ENCODE assay signal across 22 cellular contexts in the genomic region with DNA sequence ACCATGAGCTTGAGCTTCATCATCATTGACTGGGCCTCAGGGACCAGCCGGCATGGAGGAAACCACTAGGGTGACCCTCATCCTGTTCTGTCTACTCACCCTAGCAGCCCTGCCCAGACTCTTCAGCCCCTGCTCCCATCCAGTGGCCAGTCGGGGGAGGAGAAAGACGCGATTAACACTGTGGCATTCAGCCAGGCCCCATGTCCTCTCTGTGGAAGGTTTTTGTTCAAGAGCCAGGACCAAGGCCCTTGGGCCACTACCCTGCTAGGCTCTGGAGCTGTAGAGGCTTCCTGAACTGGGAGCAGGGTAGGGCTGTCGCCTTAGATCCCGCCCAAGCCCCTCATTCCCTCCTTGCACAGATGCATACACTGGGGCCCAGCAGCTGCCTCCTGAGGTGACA. TPM values are rescaled to one million over a fixed set of nuclear protein-coding genes. Genes with fewer than 3 reads are reported as not detected.
DNase-seq lines count a peak whose midpoint lies in the region; ATAC-seq and TF ChIP-seq lines count a peak whose summit lies in the region.
"Had no signal": no experiment of that assay in that cellular context is flagged by ENCODE, and none has a peak within 500 bp of the region (broad histone marks: within the 10 kb centered on the region; RNA-seq: fewer than 3 reads in every experiment).

No MANE protein-coding gene starts in this region.

- TF ChIP-seq CTCF in dorsolateral prefrontal cortex (IDR thresholded peaks at IDR 0.05 in 54 of 56, conservative IDR thresholded peaks at IDR 0.05 in 2 of 56; ENCODE audit: low read depth in 1 of 56, partially characterized antibody in 56 of 56) (no peak), neural progenitor cell (IDR thresholded peaks at IDR 0.05) (no peak)

- H3K4me3 Mint-ChIP-seq in T-helper 17 cell (peak overlapping the region; percentile 19), neural progenitor cell (no peak overlapping the region)
- H3K4me3 Mint-ChIP-seq in activated CD4-positive, alpha-beta memory T cell treated with anti-CD3 and anti-CD28 coated beads, Interleukin-2, amount 10 ng/mL, durations not matched to agents 7 days and 5 days, result no peak overlapping the region
- H3K4me3 Mint-ChIP-seq: GM23338, IgD-negative memory B cell had no signal

- intact Hi-C loops in dorsolateral prefrontal cortex (cut with DNase I), result no loop called here

- no peaks in the 10 kb centered on the region for H3K79me2 ChIP-seq in neural progenitor cell (ENCODE audit: low read depth)

- POLR2A ChIA-PET in activated CD4-positive, alpha-beta memory T cell treated with anti-CD3 and anti-CD28 coated beads, Interleukin-2, amount 10 ng/mL, durations not matched to agents 7 days and 5 days (lab: Charles Lee), result interaction anchor here (0.7 to 1.4 kb wide), 4 partner anchors 8 to 117 kb away, joined by 3 to 4 read pairs (median 4); no protein-coding TSS in a partner anchor

- CTCF ChIA-PET in activated CD4-positive, alpha-beta memory T cell treated with anti-CD3 and anti-CD28 coated beads, Interleukin-2, amount 10 ng/mL, durations not matched to agents 7 days and 5 days (lab: Charles Lee), result interaction anchor here (1.0 to 5.5 kb wide), 4 partner anchors 26 to 100 kb away, joined by 3 to 56 read pairs (median 12); no protein-coding TSS in a partner anchor

- H3K27me3 Mint-ChIP-seq in T-helper 17 cell (no peaks in the 10 kb centered on the region), neural progenitor cell (ENCODE audit: insufficient read depth, low read depth) (peaks cover 9% of the 10 kb centered on the region)
- H3K27me3 Mint-ChIP-seq in activated CD4-positive, alpha-beta memory T cell treated with anti-CD3 and anti-CD28 coated beads, Interleukin-2, amount 10 ng/mL, durations not matched to agents 7 days and 5 days, result peaks cover 11% of the 10 kb centered on the region

- peak overlapping the region in 31 of 59 donors; percentile 4 to 80 (median 57) for H3K27ac ChIP-seq in dorsolateral prefrontal cortex
- H3K27ac ChIP-seq in neural progenitor cell, result no peak overlapping the region

- no peak for DNase-seq in T-helper 17 cell
- DNase-seq in dorsolateral prefrontal cortex, result no peak
- no peak for DNase-seq in neural progenitor cell (ENCODE audit: low spot score)
- no peak for DNase-seq in central memory CD4-positive, alpha-beta T cell
- no peak for DNase-seq in activated CD4-positive, alpha-beta memory T cell treated with anti-CD3 and anti-CD28 coated beads, Interleukin-2, amount 10 ng/mL, durations not matched to agents 7 days and 5 days
- DNase-seq: ACHN; C1 segment of cervical spinal cord; DMS79 treated with DMSO at 0.1 percent for 48 hours; MM.1S; NCI-H1092 treated with DMSO at 0.1 percent for 48 hours; NCI-H2081; NCI-H510A; NCI-H748 treated with DMSO at 0.1 percent for 48 hours; NK-92 treated with Interleukin-12 subunit alpha and Interleukin-12 subunit beta, amount 100 ng/mL, for 24 hours; SHP77; SK-N-SH had no signal

- no peaks in the 10 kb centered on the region for H3K9me3 ChIP-seq in T-helper 17 cell (ENCODE audit: control insufficient read depth, low read length, poor library complexity, severe bottlenecking)
- no peaks in the 10 kb centered on the region for H3K9me3 ChIP-seq in neural progenitor cell (ENCODE audit: low read depth)
- H3K9me3 ChIP-seq: SK-N-SH had no signal

- no peak overlapping the region for H2AFZ ChIP-seq in neural progenitor cell (replicated peaks)
- H2AFZ ChIP-seq: GM23338 had no signal

- H3K9me3 Mint-ChIP-seq in neural progenitor cell, result no peaks in the 10 kb centered on the region
- H3K9me3 Mint-ChIP-seq in activated CD4-positive, alpha-beta memory T cell treated with anti-CD3 and anti-CD28 coated beads, Interleukin-2, amount 10 ng/mL, durations not matched to agents 7 days and 5 days, result no peaks in the 10 kb centered on the region
- H3K9me3 Mint-ChIP-seq: GM23338, IgD-negative memory B cell had no signal

- no peak for ATAC-seq in T-helper 17 cell
- no peak for ATAC-seq in HG03025 (IDR thresholded peaks at IDR 0.05; ENCODE audit: low FRiP score, unreplicated experiment)
- ATAC-seq: GM23338, HCT116 had no signal

- no peaks in the 10 kb centered on the region for H3K4me1 ChIP-seq in neural progenitor cell

- H3F3A ChIP-seq in neural progenitor cell (ENCODE audit: low read depth), result no peaks in the 10 kb centered on the region

- H3K4me3 ChIP-seq in dorsolateral prefrontal cortex, result no peak overlapping the region
- H3K4me3 ChIP-seq in neural progenitor cell, result no peak overlapping the region
- H3K4me3 ChIP-seq: GM23338 had no signal

- H3K27me3 ChIP-seq in dorsolateral prefrontal cortex, result no peaks in the 10 kb centered on the region
- H3K27me3 ChIP-seq in neural progenitor cell, result peaks cover 4% of the 10 kb centered on the region

- H3K36me3 ChIP-seq in neural progenitor cell, result no peaks in the 10 kb centered on the region

- no peak overlapping the region for H3K9ac ChIP-seq in neural progenitor cell
- H3K9ac ChIP-seq: SK-N-SH had no signal

- peaks cover 8% of the 10 kb centered on the region for H3K4me1 Mint-ChIP-seq in T-helper 17 cell
- H3K4me1 Mint-ChIP-seq in neural progenitor cell, result peaks cover 20% of the 10 kb centered on the region
- peaks cover 5% of the 10 kb centered on the region for H3K4me1 Mint-ChIP-seq in activated CD4-positive, alpha-beta memory T cell treated with anti-CD3 and anti-CD28 coated beads, Interleukin-2, amount 10 ng/mL, durations not matched to agents 7 days and 5 days
- H3K4me1 Mint-ChIP-seq: GM23338, IgD-negative memory B cell had no signal

- no peaks in the 10 kb centered on the region for H4K20me1 ChIP-seq in neural progenitor cell (ENCODE audit: low read depth)

- H3K36me3 Mint-ChIP-seq in T-helper 17 cell (ENCODE audit: low read depth) (no peaks in the 10 kb centered on the region), neural progenitor cell (no peaks in the 10 kb centered on the region)
- H3K36me3 Mint-ChIP-seq in activated CD4-positive, alpha-beta memory T cell treated with anti-CD3 and anti-CD28 coated beads, Interleukin-2, amount 10 ng/mL, durations not matched to agents 7 days and 5 days (ENCODE audit: low read depth), result no peaks in the 10 kb centered on the region
- H3K36me3 Mint-ChIP-seq: IgD-negative memory B cell had no signal

- peak overlapping the region; percentile 53 for H3K27ac Mint-ChIP-seq in T-helper 17 cell
- peak overlapping the region; percentile 14 for H3K27ac Mint-ChIP-seq in neural progenitor cell
- H3K27ac Mint-ChIP-seq in activated CD4-positive, alpha-beta memory T cell treated with anti-CD3 and anti-CD28 coated beads, Interleukin-2, amount 10 ng/mL, durations not matched to agents 7 days and 5 days, result no peak overlapping the region
- H3K27ac Mint-ChIP-seq: GM23338 had no signal

- no peak overlapping the region for H3K4me2 ChIP-seq in neural progenitor cell
- H3K4me2 ChIP-seq: GM23338, SK-N-SH had no signal

RNA-seq across cellular contexts. Expression of gene SLC38A3, which starts 15.0 kb away (rescaled TPM):
- total RNA-seq in T-helper 17 cell (under 1 TPM in 1 of 2 donors, not detected in 1; 0.78 TPM), dorsolateral prefrontal cortex (10 to 100 TPM; 12.5 to 71.4 (median 28.5) TPM), neural progenitor cell (ENCODE audit: low replicate concordance) (0.17 and 0.77 TPM in 2 replicates)
- total RNA-seq in activated CD4-positive, alpha-beta memory T cell treated with anti-CD3 and anti-CD28 coated beads, Interleukin-2, amount 10 ng/mL, durations not matched to agents 7 days and 5 days, result not detected
- total RNA-seq: OCI-LY7 had no signal

RNA-seq across cellular contexts. Expression of gene GNAI2, which starts 15.9 kb away (rescaled TPM):
- total RNA-seq in T-helper 17 cell (100 to 1,000 TPM; 266 to 288 TPM), dorsolateral prefrontal cortex (100 to 1,000 TPM; 117 to 240 (median 161) TPM), neural progenitor cell (ENCODE audit: low replicate concordance) (249 and 321 TPM in 2 replicates)
- total RNA-seq in activated CD4-positive, alpha-beta memory T cell treated with anti-CD3 and anti-CD28 coated beads, Interleukin-2, amount 10 ng/mL, durations not matched to agents 7 days and 5 days, result 100 to 1,000 TPM; 493 to 519 TPM

RNA-seq across cellular contexts. Expression of gene GNAT1, which starts 28.7 kb away (rescaled TPM):
- total RNA-seq in T-helper 17 cell (under 1 TPM in 1 of 2 donors, not detected in 1; 0.10 TPM), dorsolateral prefrontal cortex (1 to 10 TPM in 1 of 120 experiments, under 1 TPM in 13, not detected in 106; 0.20 to 1.6 (median 0.31) TPM), neural progenitor cell (ENCODE audit: low replicate concordance) (0.03 TPM in 1 of 2 replicates, not detected in the other)
- not detected for total RNA-seq in activated CD4-positive, alpha-beta memory T cell treated with anti-CD3 and anti-CD28 coated beads, Interleukin-2, amount 10 ng/mL, durations not matched to agents 7 days and 5 days
- total RNA-seq: GM23338, LHCN-M2, OCI-LY7 had no signal

RNA-seq across cellular contexts. Expression of gene SEMA3B, which starts 48.8 kb away (rescaled TPM):
- total RNA-seq in T-helper 17 cell (1 to 10 TPM; 1.7 to 1.8 TPM), dorsolateral prefrontal cortex (100 to 1,000 TPM in 85 of 120 experiments, 10 to 100 TPM in 35; 36.0 to 486 (median 135) TPM), neural progenitor cell (ENCODE audit: low replicate concordance) (0.80 and 8.6 TPM in 2 replicates)
- total RNA-seq in activated CD4-positive, alpha-beta memory T cell treated with anti-CD3 and anti-CD28 coated beads, Interleukin-2, amount 10 ng/mL, durations not matched to agents 7 days and 5 days, result under 1 TPM; 0.38 to 0.55 TPM

RNA-seq across cellular contexts. Expression of gene LSMEM2, which starts 58.8 kb away (rescaled TPM):
- not detected for total RNA-seq in T-helper 17 cell
- total RNA-seq in dorsolateral prefrontal cortex, result 1 to 10 TPM in 95 of 120 experiments, under 1 TPM in 23, not detected in 2; 0.31 to 7.4 (median 1.7) TPM
- 0.37 TPM in 1 of 2 replicates, not detected in the other for total RNA-seq in neural progenitor cell (ENCODE audit: low replicate concordance)
- not detected for total RNA-seq in activated CD4-positive, alpha-beta memory T cell treated with anti-CD3 and anti-CD28 coated beads, Interleukin-2, amount 10 ng/mL, durations not matched to agents 7 days and 5 days
- total RNA-seq: LHCN-M2, OCI-LY7 had no signal
